Comparison of ENCODE assay signal across 17 cellular contexts in genomic region chr17:78675836-78676235, GRCh38.
"Had no signal": no experiment of that assay in that cellular context is flagged by ENCODE, and none has a peak within 500 bp of the region (broad histone marks: within the 10 kb centered on the region; RNA-seq: fewer than 3 reads in every experiment).

No MANE protein-coding gene starts in this region.

- H3K27ac Mint-ChIP-seq: activated T-helper 2 cell treated with anti-CD3 and anti-CD28 coated beads, Interferon-gamma antibody, Interleukin-2, Interleukin-4, amounts not matched to agents 10 μg/mL and 5 μg/mL and 100 μg/mL, durations not matched to agents 14 hours and 24 hours and 36 hours; dendritic cell treated with granulocyte-macrophage colony-stimulating factor and Interleukin-4, amounts not matched to agents 40 ng/mL and 50 ng/mL, for 4 days; nephron had no signal

- H3K9me3 ChIP-seq: mucosa of descending colon, prostate gland, right lobe of liver, SJSA1 had no signal

- H3K27ac ChIP-seq: prostate gland, right lobe of liver, SJSA1 had no signal

- H3K27me3 ChIP-seq: right lobe of liver, SJSA1 had no signal

- ATAC-seq: esophagus mucosa; mucosa of descending colon; right lobe of liver; stimulated activated naive CD8-positive, alpha-beta T cell treated with anti-CD3 and anti-CD28 coated beads, Interleukin-15, Interleukin-2, amounts not matched to agents 100 U/mL and 50 U/mL, for 24 hours had no signal

- H3K4me3 ChIP-seq: lung, mucosa of descending colon, prostate gland, right lobe of liver, SJSA1 had no signal

- DNase-seq: activated CD4-positive, alpha-beta T cell treated with anti-CD3 and anti-CD28 coated beads, Interleukin-2, amount 50 U/mL, for 4 hours; activated CD4-positive, CD25-positive, alpha-beta regulatory T cell treated with anti-CD3 and anti-CD28 coated beads, Interleukin-2, amount 50 U/mL, for 72 hours; activated CD8-positive, alpha-beta memory T cell treated with anti-CD3 and anti-CD28 coated beads, Interleukin-2, amount 50 U/mL, for 4 hours; central memory CD4-positive, alpha-beta T cell; mucosa of descending colon; occipital lobe; right lobe of liver; stimulated activated CD4-positive, alpha-beta T cell treated with anti-CD3 and anti-CD28 coated beads, Interleukin-2, amount 100 ng/mL, for 24 hours; stimulated activated naive CD8-positive, alpha-beta T cell treated with anti-CD3 and anti-CD28 coated beads, Interleukin-15, Interleukin-2, amounts not matched to agents 100 U/mL and 50 U/mL, for 24 hours; SW 1271 had no signal

- H3K9me3 Mint-ChIP-seq: activated T-helper 2 cell treated with anti-CD3 and anti-CD28 coated beads, Interferon-gamma antibody, Interleukin-2, Interleukin-4, amounts not matched to agents 10 μg/mL and 5 μg/mL and 100 μg/mL, durations not matched to agents 14 hours and 24 hours and 36 hours; dendritic cell treated with granulocyte-macrophage colony-stimulating factor and Interleukin-4, amounts not matched to agents 40 ng/mL and 50 ng/mL, for 4 days; nephron had no signal

- H3K4me1 ChIP-seq: prostate gland, right lobe of liver had no signal

- H3K4me3 Mint-ChIP-seq: dendritic cell treated with granulocyte-macrophage colony-stimulating factor and Interleukin-4, amounts not matched to agents 40 ng/mL and 50 ng/mL, for 4 days; nephron had no signal

- H3K27me3 Mint-ChIP-seq: dendritic cell treated with granulocyte-macrophage colony-stimulating factor and Interleukin-4, amounts not matched to agents 40 ng/mL and 50 ng/mL, for 4 days had no signal
